12 cellular contexts compared by ENCODE assay signal in the genomic region with DNA sequence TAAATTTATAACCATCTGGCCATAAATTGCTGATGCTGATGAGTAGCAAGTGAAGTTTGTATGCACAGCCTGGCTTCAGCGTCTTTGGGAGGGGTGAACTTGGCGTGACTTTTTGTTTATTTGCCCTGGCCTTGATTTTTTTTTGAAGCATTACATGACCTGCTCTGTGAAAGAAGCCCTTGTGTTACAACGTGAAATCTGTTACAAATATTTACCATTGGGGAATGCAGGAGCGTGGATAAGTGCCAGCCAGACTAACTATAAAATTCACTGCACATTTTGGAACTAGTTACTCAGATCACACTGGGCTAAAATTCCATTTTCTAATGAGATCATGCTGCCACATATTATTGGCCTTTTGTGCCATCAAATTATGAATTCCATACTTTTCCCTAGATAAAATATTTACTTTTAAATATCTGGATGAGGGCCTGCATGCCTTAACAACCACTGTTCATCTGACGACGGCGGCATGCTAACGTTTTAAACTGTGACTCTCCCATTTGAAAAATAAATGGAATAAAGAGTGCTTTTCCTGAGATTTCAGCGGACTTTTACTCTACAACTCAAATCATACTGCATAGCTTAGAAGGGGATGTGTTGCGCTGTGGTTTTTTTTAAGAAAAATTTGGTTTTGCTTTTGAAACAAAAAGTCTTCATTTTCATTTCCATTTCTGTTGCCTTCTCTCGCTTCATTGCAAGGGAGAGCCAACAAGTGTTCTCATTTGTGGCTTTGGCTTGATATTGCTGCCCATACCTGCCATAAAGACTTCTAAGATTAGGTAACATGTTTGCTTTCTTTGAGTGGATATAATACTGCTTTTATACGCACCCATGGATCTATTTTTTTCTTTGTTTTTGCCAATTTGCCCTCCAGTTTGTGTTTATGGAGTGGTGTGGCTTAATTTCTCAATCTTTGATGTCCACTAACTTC.
A peak's percentile ranks its signal among the peaks of the same experiment; 100 is the strongest.
DNase-seq lines count a peak whose midpoint lies in the region.
"Had no signal": no experiment of that assay in that cellular context is flagged by ENCODE, and none has a peak within 500 bp of the region (broad histone marks: within the 10 kb centered on the region; RNA-seq: fewer than 3 reads in every experiment).

No MANE protein-coding gene starts in this region.

- no peak overlapping the region for H3K4me3 Mint-ChIP-seq in CD8-positive, alpha-beta memory T cell
- H3K4me3 Mint-ChIP-seq in CD4-positive, alpha-beta memory T cell = no peak overlapping the region
- H3K4me3 Mint-ChIP-seq: stimulated activated naive CD8-positive, alpha-beta T cell treated with anti-CD3 and anti-CD28 coated beads, Interleukin-15, Interleukin-2, amounts not matched to agents 100 ng/mL and 50 ng/mL, for 24 hours had no signal

- no peak overlapping the region for H3K27ac ChIP-seq in CD8-positive, alpha-beta memory T cell (ENCODE audit: low read depth, low read length)
- H3K27ac ChIP-seq in CD4-positive, alpha-beta memory T cell (ENCODE audit: low read depth, low read length) = no peak overlapping the region
- H3K27ac ChIP-seq in caudate nucleus (ENCODE audit: low read depth, low read length) = no peak overlapping the region

- H3K9me3 Mint-ChIP-seq in CD8-positive, alpha-beta memory T cell = no peaks in the 10 kb centered on the region
- no peaks in the 10 kb centered on the region for H3K9me3 Mint-ChIP-seq in CD4-positive, alpha-beta memory T cell
- H3K9me3 Mint-ChIP-seq: stimulated activated naive CD8-positive, alpha-beta T cell treated with anti-CD3 and anti-CD28 coated beads, Interleukin-15, Interleukin-2, amounts not matched to agents 100 ng/mL and 50 ng/mL, for 24 hours had no signal

- H3K9me3 ChIP-seq in CD8-positive, alpha-beta memory T cell (ENCODE audit: low read length) = no peaks in the 10 kb centered on the region
- H3K9me3 ChIP-seq in CD4-positive, alpha-beta memory T cell (ENCODE audit: control insufficient read depth in 1 of 2, low read length in 2 of 2) = no peaks in the 10 kb centered on the region

- H3K27me3 Mint-ChIP-seq in CD8-positive, alpha-beta memory T cell = no peaks in the 10 kb centered on the region
- peaks cover 0 to 1% of the 10 kb centered on the region in 2 donors for H3K27me3 Mint-ChIP-seq in CD4-positive, alpha-beta memory T cell
- H3K27me3 Mint-ChIP-seq: stimulated activated naive CD8-positive, alpha-beta T cell treated with anti-CD3 and anti-CD28 coated beads, Interleukin-15, Interleukin-2, amounts not matched to agents 100 ng/mL and 50 ng/mL, for 24 hours had no signal

- no peak overlapping the region for H3K27ac Mint-ChIP-seq in CD8-positive, alpha-beta memory T cell
- H3K27ac Mint-ChIP-seq in CD4-positive, alpha-beta memory T cell = no peak overlapping the region
- H3K27ac Mint-ChIP-seq: stimulated activated naive CD8-positive, alpha-beta T cell treated with anti-CD3 and anti-CD28 coated beads, Interleukin-15, Interleukin-2, amounts not matched to agents 100 ng/mL and 50 ng/mL, for 24 hours had no signal

- no peaks in the 10 kb centered on the region for H3K4me1 ChIP-seq in CD8-positive, alpha-beta memory T cell (ENCODE audit: insufficient read depth, low read length)
- no peaks in the 10 kb centered on the region for H3K4me1 ChIP-seq in CD4-positive, alpha-beta memory T cell (ENCODE audit: insufficient read depth, low read length)

- H3K36me3 ChIP-seq in CD8-positive, alpha-beta memory T cell (ENCODE audit: insufficient read depth, low read length) = no peaks in the 10 kb centered on the region
- H3K36me3 ChIP-seq in CD4-positive, alpha-beta memory T cell (ENCODE audit: insufficient read depth, low read length) = no peaks in the 10 kb centered on the region

- H3K4me3 ChIP-seq in CD8-positive, alpha-beta memory T cell (ENCODE audit: low read length) = no peak overlapping the region
- no peak overlapping the region for H3K4me3 ChIP-seq in CD4-positive, alpha-beta memory T cell (ENCODE audit: low read length in 2 of 2)

- no peaks in the 10 kb centered on the region for H3K27me3 ChIP-seq in CD8-positive, alpha-beta memory T cell (ENCODE audit: insufficient read depth, low read length, poor library complexity, severe bottlenecking)
- no peaks in the 10 kb centered on the region for H3K27me3 ChIP-seq in CD4-positive, alpha-beta memory T cell (ENCODE audit: insufficient read depth, low read length)

- H3K36me3 Mint-ChIP-seq in CD8-positive, alpha-beta memory T cell = no peaks in the 10 kb centered on the region
- no peaks in the 10 kb centered on the region for H3K36me3 Mint-ChIP-seq in CD4-positive, alpha-beta memory T cell

- CTCF ChIA-PET in CD8-positive, alpha-beta memory T cell (lab: Charles Lee) = no interaction called here
- CTCF ChIA-PET in CD4-positive, alpha-beta memory T cell (lab: Charles Lee; ENCODE audit: partially characterized antibody) = no interaction called here

- intact Hi-C loops in CD4-positive, alpha-beta memory T cell (cut with micrococcal nuclease) = no loop called here

- POLR2A ChIA-PET in CD8-positive, alpha-beta memory T cell (lab: Charles Lee) = no interaction called here
- POLR2A ChIA-PET in CD4-positive, alpha-beta memory T cell (lab: Charles Lee; ENCODE audit: partially characterized antibody) = no interaction called here

- H3K4me1 Mint-ChIP-seq in CD8-positive, alpha-beta memory T cell = no peaks in the 10 kb centered on the region
- no peaks in the 10 kb centered on the region for H3K4me1 Mint-ChIP-seq in CD4-positive, alpha-beta memory T cell

- DNase-seq in DMS153 treated with DMSO at 0.1 percent for 48 hours (lab: John Stamatoyannopoulos, UW; ENCODE audit: unreplicated experiment) (peak; percentile 36), NCI-H1694 (lab: John Stamatoyannopoulos, UW) (peak; percentile 58), dedifferentiated amniotic fluid mesenchymal stem cell (ENCODE audit: extremely low spot score) (peak; percentile 85), renal cortical epithelial cell (ENCODE audit: low read depth) (peak; percentile 72), caudate nucleus (lab: John Stamatoyannopoulos, UW) (no peak)
- DNase-seq in CD8-positive, alpha-beta memory T cell = no peak
- DNase-seq in stimulated activated CD4-positive, alpha-beta T cell treated with anti-CD3 and anti-CD28 coated beads, Interleukin-1b, Interleukin-23, amount 100 ng/mL, for 48 hours = no peak
- no peak for DNase-seq in CD4-positive, alpha-beta memory T cell
- DNase-seq: central memory CD4-positive, alpha-beta T cell; NCI-H526; T1000 had no signal

Comparison
In these comparisons a context has a peak if more than half of its experiments do, and no peak if none do; other contexts are left out.
1. DNase-seq: peak in DMS153 treated with DMSO at 0.1 percent for 48 hours (single experiment), NCI-H1694 (single experiment), dedifferentiated amniotic fluid mesenchymal stem cell (single experiment) and renal cortical epithelial cell (single experiment); none in CD8-positive, alpha-beta memory T cell (0 of 5), stimulated activated CD4-positive, alpha-beta T cell treated with anti-CD3 and anti-CD28 coated beads, Interleukin-1b, Interleukin-23, amount 100 ng/mL, for 48 hours (single experiment), CD4-positive, alpha-beta memory T cell (0 of 5) and caudate nucleus (0 of 61).